1 cellular context compared by ENCODE assay signal in genomic region chr15:89680282-89680873, GRCh38.
TF ChIP-seq lines count a peak whose summit lies in the region.

No MANE protein-coding gene starts in this region.

TF ChIP-seq in HepG2, 621 proteins besides CTCF, POLR2A, EP300 and RAD21 (continued from another document and continues in another):
- TF ChIP-seq, protein P1, sequence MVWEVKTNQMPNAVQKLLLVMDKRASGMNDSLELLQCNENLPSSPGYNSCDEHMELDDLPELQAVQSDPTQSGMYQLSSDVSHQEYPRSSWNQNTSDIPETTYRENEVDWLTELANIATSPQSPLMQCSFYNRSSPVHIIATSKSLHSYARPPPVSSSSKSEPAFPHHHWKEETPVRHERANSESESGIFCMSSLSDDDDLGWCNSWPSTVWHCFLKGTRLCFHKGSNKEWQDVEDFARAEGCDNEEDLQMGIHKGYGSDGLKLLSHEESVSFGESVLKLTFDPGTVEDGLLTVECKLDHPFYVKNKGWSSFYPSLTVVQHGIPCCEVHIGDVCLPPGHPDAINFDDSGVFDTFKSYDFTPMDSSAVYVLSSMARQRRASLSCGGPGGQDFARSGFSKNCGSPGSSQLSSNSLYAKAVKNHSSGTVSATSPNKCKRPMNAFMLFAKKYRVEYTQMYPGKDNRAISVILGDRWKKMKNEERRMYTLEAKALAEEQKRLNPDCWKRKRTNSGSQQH (CRISPR knock-in tag; IDR thresholded peaks at IDR 0.05; ENCODE audit: low read depth): no peak
- TF ChIP-seq TCF7 (IDR thresholded peaks at IDR 0.05; ENCODE audit: low read depth) (peak; percentile 69), KAT7 (CRISPR knock-in tag; IDR thresholded peaks at IDR 0.05; ENCODE audit: borderline replicate concordance) (no peak), FOSL1 (CRISPR knock-in tag; IDR thresholded peaks at IDR 0.05; ENCODE audit: borderline replicate concordance) (no peak), MEIS2 (CRISPR knock-in tag; IDR thresholded peaks at IDR 0.05) (no peak), PHF5A (CRISPR knock-in tag; IDR thresholded peaks at IDR 0.05; ENCODE audit: low read depth, unreplicated experiment) (no peak), ZBTB20 (CRISPR knock-in tag; IDR thresholded peaks at IDR 0.05; ENCODE audit: borderline replicate concordance, low read depth) (peak; percentile 94; the same call in 1 of the 2 replicates), CHD4 (IDR thresholded peaks at IDR 0.05; ENCODE audit: borderline replicate concordance, low read length) (peak; percentile 80; the same call in 1 of the 2 replicates), PLRG1 (conservative IDR thresholded peaks at IDR 0.05) (no peak), U2AF2 (IDR thresholded peaks at IDR 0.05; ENCODE audit: low read depth, low read length) (no peak), KMT2B (CRISPR knock-in tag; IDR thresholded peaks at IDR 0.05) (no peak), ZSCAN20 (CRISPR knock-in tag; IDR thresholded peaks at IDR 0.05; ENCODE audit: borderline replicate concordance) (no peak), ZKSCAN1 (IDR thresholded peaks at IDR 0.05; ENCODE audit: low read length) (no peak), ZNF296 (CRISPR knock-in tag; conservative IDR thresholded peaks at IDR 0.05) (no peak), THYN1 (CRISPR knock-in tag; IDR thresholded peaks at IDR 0.05; ENCODE audit: borderline replicate concordance, low read depth) (no peak), MIER3 (CRISPR knock-in tag; IDR thresholded peaks at IDR 0.05; ENCODE audit: borderline replicate concordance) (peak; percentile 54; the same call in 1 of the 2 replicates), RXRB (CRISPR knock-in tag; IDR thresholded peaks at IDR 0.05; ENCODE audit: borderline replicate concordance) (peak; percentile 98), PHB2 (IDR thresholded peaks at IDR 0.05; ENCODE audit: partially characterized antibody) (no peak), ZNF275 (CRISPR knock-in tag; IDR thresholded peaks at IDR 0.05; ENCODE audit: borderline replicate concordance) (no peak), ETS1 (CRISPR knock-in tag; IDR thresholded peaks at IDR 0.05) (no peak), CREB1 (IDR thresholded peaks at IDR 0.05) (peak; percentile 53), CREB1 (CRISPR knock-in tag; IDR thresholded peaks at IDR 0.05) (peak; percentile 82), NR2F1 (CRISPR knock-in tag; IDR thresholded peaks at IDR 0.05) (peak; percentile 29 to 32; a peak in 1 of 4 replicates), ZNF253 (CRISPR knock-in tag; IDR thresholded peaks at IDR 0.05; ENCODE audit: borderline replicate concordance) (no peak), ARNT2 (CRISPR knock-in tag; IDR thresholded peaks at IDR 0.05; ENCODE audit: low read depth) (no peak), BCL3 (CRISPR knock-in tag; IDR thresholded peaks at IDR 0.05) (no peak), RARA (CRISPR knock-in tag; IDR thresholded peaks at IDR 0.05) (no peak), GABPB1 (CRISPR knock-in tag; IDR thresholded peaks at IDR 0.05) (no peak), DNMT1 (CRISPR knock-in tag; IDR thresholded peaks at IDR 0.05) (no peak), SP4 (CRISPR knock-in tag; IDR thresholded peaks at IDR 0.05) (no peak; the same call in 1 of the 2 replicates), HNF4G (IDR thresholded peaks at IDR 0.05; ENCODE audit: borderline replicate concordance, low read depth, low read length) (peak; percentile 87), HNF4G (CRISPR knock-in tag; IDR thresholded peaks at IDR 0.05; ENCODE audit: borderline replicate concordance, low read depth) (peak; percentile 40; the same call in 1 of the 2 replicates), BRD4 (CRISPR knock-in tag; IDR thresholded peaks at IDR 0.05) (no peak), REPIN1 (CRISPR knock-in tag; IDR thresholded peaks at IDR 0.05; ENCODE audit: borderline replicate concordance, low read depth) (peak; percentile 79; the same call in 1 of the 2 replicates), ZNF713 (CRISPR knock-in tag; IDR thresholded peaks at IDR 0.05) (no peak), SOX5 (CRISPR knock-in tag; IDR thresholded peaks at IDR 0.05; ENCODE audit: borderline replicate concordance) (0 out of 2 replicates have a peak, but pooled peaks have one; percentile 29), KLF13 (CRISPR knock-in tag; IDR thresholded peaks at IDR 0.05) (no peak), TFDP2 (CRISPR knock-in tag; IDR thresholded peaks at IDR 0.05) (0 out of 2 replicates have a peak, but pooled peaks have one; percentile 27), MAFF (IDR thresholded peaks at IDR 0.05; ENCODE audit: low read depth, low read length) (no peak)
- TF ChIP-seq, protein P2, sequence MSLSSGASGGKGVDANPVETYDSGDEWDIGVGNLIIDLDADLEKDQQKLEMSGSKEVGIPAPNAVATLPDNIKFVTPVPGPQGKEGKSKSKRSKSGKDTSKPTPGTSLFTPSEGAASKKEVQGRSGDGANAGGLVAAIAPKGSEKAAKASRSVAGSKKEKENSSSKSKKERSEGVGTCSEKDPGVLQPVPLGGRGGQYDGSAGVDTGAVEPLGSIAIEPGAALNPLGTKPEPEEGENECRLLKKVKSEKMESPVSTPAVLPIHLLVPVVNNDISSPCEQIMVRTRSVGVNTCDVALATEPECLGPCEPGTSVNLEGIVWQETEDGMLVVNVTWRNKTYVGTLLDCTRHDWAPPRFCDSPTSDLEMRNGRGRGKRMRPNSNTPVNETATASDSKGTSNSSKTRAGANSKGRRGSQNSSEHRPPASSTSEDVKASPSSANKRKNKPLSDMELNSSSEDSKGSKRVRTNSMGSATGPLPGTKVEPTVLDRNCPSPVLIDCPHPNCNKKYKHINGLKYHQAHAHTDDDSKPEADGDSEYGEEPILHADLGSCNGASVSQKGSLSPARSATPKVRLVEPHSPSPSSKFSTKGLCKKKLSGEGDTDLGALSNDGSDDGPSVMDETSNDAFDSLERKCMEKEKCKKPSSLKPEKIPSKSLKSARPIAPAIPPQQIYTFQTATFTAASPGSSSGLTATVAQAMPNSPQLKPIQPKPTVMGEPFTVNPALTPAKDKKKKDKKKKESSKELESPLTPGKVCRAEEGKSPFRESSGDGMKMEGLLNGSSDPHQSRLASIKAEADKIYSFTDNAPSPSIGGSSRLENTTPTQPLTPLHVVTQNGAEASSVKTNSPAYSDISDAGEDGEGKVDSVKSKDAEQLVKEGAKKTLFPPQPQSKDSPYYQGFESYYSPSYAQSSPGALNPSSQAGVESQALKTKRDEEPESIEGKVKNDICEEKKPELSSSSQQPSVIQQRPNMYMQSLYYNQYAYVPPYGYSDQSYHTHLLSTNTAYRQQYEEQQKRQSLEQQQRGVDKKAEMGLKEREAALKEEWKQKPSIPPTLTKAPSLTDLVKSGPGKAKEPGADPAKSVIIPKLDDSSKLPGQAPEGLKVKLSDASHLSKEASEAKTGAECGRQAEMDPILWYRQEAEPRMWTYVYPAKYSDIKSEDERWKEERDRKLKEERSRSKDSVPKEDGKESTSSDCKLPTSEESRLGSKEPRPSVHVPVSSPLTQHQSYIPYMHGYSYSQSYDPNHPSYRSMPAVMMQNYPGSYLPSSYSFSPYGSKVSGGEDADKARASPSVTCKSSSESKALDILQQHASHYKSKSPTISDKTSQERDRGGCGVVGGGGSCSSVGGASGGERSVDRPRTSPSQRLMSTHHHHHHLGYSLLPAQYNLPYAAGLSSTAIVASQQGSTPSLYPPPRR (CRISPR knock-in tag; IDR thresholded peaks at IDR 0.05; ENCODE audit: borderline replicate concordance): no peak; the same call in 1 of the 2 replicates
- TF ChIP-seq, protein P3, sequence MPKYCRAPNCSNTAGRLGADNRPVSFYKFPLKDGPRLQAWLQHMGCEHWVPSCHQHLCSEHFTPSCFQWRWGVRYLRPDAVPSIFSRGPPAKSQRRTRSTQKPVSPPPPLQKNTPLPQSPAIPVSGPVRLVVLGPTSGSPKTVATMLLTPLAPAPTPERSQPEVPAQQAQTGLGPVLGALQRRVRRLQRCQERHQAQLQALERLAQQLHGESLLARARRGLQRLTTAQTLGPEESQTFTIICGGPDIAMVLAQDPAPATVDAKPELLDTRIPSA (CRISPR knock-in tag; IDR thresholded peaks at IDR 0.05; ENCODE audit: borderline replicate concordance): no peak
- TF ChIP-seq, protein P4, sequence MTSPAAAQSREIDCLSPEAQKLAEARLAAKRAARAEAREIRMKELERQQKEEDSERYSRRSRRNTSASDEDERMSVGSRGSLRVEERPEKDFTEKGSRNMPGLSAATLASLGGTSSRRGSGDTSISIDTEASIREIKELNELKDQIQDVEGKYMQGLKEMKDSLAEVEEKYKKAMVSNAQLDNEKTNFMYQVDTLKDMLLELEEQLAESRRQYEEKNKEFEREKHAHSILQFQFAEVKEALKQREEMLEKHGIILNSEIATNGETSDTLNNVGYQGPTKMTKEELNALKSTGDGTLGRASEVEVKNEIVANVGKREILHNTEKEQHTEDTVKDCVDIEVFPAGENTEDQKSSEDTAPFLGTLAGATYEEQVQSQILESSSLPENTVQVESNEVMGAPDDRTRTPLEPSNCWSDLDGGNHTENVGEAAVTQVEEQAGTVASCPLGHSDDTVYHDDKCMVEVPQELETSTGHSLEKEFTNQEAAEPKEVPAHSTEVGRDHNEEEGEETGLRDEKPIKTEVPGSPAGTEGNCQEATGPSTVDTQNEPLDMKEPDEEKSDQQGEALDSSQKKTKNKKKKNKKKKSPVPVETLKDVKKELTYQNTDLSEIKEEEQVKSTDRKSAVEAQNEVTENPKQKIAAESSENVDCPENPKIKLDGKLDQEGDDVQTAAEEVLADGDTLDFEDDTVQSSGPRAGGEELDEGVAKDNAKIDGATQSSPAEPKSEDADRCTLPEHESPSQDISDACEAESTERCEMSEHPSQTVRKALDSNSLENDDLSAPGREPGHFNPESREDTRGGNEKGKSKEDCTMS (CRISPR knock-in tag; conservative IDR thresholded peaks at IDR 0.05): no peak
- TF ChIP-seq, protein P5, sequence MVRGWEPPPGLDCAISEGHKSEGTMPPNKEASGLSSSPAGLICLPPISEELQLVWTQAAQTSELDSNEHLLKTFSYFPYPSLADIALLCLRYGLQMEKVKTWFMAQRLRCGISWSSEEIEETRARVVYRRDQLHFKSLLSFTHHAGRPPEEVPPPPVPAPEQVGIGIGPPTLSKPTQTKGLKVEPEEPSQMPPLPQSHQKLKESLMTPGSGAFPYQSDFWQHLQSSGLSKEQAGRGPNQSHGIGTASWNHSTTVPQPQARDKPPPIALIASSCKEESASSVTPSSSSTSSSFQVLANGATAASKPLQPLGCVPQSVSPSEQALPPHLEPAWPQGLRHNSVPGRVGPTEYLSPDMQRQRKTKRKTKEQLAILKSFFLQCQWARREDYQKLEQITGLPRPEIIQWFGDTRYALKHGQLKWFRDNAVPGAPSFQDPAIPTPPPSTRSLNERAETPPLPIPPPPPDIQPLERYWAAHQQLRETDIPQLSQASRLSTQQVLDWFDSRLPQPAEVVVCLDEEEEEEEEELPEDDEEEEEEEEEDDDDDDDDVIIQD (CRISPR knock-in tag; IDR thresholded peaks at IDR 0.05; ENCODE audit: low read depth): no peak
- TF ChIP-seq, protein P6, sequence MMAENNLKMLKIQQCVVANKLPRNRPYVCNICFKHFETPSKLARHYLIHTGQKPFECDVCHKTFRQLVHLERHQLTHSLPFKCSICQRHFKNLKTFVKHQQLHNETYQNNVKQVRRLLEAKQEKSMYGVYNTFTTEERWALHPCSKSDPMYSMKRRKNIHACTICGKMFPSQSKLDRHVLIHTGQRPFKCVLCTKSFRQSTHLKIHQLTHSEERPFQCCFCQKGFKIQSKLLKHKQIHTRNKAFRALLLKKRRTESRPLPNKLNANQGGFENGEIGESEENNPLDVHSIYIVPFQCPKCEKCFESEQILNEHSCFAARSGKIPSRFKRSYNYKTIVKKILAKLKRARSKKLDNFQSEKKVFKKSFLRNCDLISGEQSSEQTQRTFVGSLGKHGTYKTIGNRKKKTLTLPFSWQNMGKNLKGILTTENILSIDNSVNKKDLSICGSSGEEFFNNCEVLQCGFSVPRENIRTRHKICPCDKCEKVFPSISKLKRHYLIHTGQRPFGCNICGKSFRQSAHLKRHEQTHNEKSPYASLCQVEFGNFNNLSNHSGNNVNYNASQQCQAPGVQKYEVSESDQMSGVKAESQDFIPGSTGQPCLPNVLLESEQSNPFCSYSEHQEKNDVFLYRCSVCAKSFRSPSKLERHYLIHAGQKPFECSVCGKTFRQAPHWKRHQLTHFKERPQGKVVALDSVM (CRISPR knock-in tag; IDR thresholded peaks at IDR 0.05): no peak
- TF ChIP-seq, protein P7, sequence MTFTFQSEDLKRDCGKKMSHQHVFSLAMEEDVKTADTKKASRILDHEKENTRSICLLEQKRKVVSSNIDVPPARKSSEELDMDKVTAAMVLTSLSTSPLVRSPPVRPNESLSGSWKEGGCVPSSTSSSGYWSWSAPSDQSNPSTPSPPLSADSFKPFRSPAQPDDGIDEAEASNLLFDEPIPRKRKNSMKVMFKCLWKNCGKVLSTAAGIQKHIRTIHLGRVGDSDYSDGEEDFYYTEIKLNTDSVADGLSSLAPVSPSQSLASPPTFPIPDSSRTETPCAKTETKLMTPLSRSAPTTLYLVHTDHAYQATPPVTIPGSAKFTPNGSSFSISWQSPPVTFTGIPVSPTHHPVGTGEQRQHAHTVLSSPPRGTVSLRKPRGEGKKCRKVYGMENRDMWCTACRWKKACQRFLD (CRISPR knock-in tag; IDR thresholded peaks at IDR 0.05; ENCODE audit: borderline replicate concordance): no peak
